1 cellular context compared by ENCODE assay signal in genomic region chr13:27967203-27967735, GRCh38.
TF ChIP-seq lines count a peak whose summit lies in the region.

No MANE protein-coding gene starts in this region.

TF ChIP-seq in HepG2, 621 proteins besides CTCF, POLR2A, EP300 and RAD21:
- TF ChIP-seq ZFP36 (IDR thresholded peaks at IDR 0.05; ENCODE audit: borderline replicate concordance, low read depth, low read length, partially characterized antibody) (no peak), RFXAP (CRISPR knock-in tag; IDR thresholded peaks at IDR 0.05; ENCODE audit: borderline replicate concordance) (no peak), HNRNPK (IDR thresholded peaks at IDR 0.05; ENCODE audit: low read depth, low read length, poor library complexity, severe bottlenecking) (no peak), HNF4G (IDR thresholded peaks at IDR 0.05; ENCODE audit: borderline replicate concordance, low read depth, low read length) (no peak), HNF4G (CRISPR knock-in tag; IDR thresholded peaks at IDR 0.05; ENCODE audit: borderline replicate concordance, low read depth) (no peak), ZNF276 (CRISPR knock-in tag; IDR thresholded peaks at IDR 0.05; ENCODE audit: low read depth) (no peak)
TF ChIP-seq in HepG2: peak in this region for 0.
